Comparison of ENCODE assay signal across 32 cellular contexts in genomic region chr2:6487805-6488204, GRCh38.
"Had no signal": no experiment of that assay in that cellular context is flagged by ENCODE, and none has a peak within 500 bp of the region (broad histone marks: within the 10 kb centered on the region; RNA-seq: fewer than 3 reads in every experiment).

No MANE protein-coding gene starts in this region.

- DNase-seq: Kasumi-1, MG63, MM.1S, MV-4-11, NCI-H1048, NCI-H1092, NCI-H1092 treated with DMSO at 0.1 percent for 48 hours, NCI-H1105, NCI-H1105 treated with DMSO at 0.1 percent for 48 hours, NCI-H1417, NCI-H1417 treated with DMSO at 0.1 percent for 48 hours, NCI-H1436, NCI-H1436 treated with DMSO at 0.1 percent for 48 hours, NCI-H146, NCI-H187, NCI-H187 treated with DMSO at 0.1 percent for 48 hours, NCI-H1930, NCI-H2029, NCI-H2029 treated with DMSO at 0.1 percent for 48 hours, NCI-H2081, NCI-H2081 treated with DMSO at 0.1 percent for 48 hours, NCI-H2107, NCI-H2171, NCI-H2227 treated with DMSO at 0.1 percent for 48 hours, NCI-H226, NCI-H345, NCI-H446, NCI-H446 treated with DMSO at 0.1 percent for 48 hours, NCI-H510A, NCI-H510A treated with DMSO at 0.1 percent for 48 hours, NCI-H524, NCI-H524 treated with DMSO at 0.1 percent for 48 hours had no signal

- H3K36me3 ChIP-seq: MG63 had no signal

- H3K4me3 ChIP-seq: MG63 had no signal

- H3K27me3 ChIP-seq: MG63 had no signal

- H3K9me3 ChIP-seq: MG63 had no signal
